Comparison of ENCODE assay signal across 21 cellular contexts in genomic region chr18:62060820-62061219, GRCh38.
DNase-seq lines count a peak whose midpoint lies in the region; ATAC-seq and TF ChIP-seq lines count a peak whose summit lies in the region.
"Had no signal": no experiment of that assay in that cellular context is flagged by ENCODE, and none has a peak within 500 bp of the region (broad histone marks: within the 10 kb centered on the region; RNA-seq: fewer than 3 reads in every experiment).

No MANE protein-coding gene starts in this region.

- intact Hi-C loops in colonic mucosa (cut with DNase I) = no loop called here
- intact Hi-C loops in transverse colon (cut with DNase I; ENCODE audit: low total_unique reads) = no loop called here

- peak overlapping the region; percentile 86 for H3K27ac Mint-ChIP-seq in mesothelial cell of epicardium
- H3K27ac Mint-ChIP-seq: HFFc6 had no signal

- peaks cover 7% of the 10 kb centered on the region for H3K36me3 Mint-ChIP-seq in mesothelial cell of epicardium

- H3K4me1 Mint-ChIP-seq in mesothelial cell of epicardium = peaks cover 30% of the 10 kb centered on the region

- H3K27me3 Mint-ChIP-seq in mesothelial cell of epicardium (ENCODE audit: low read depth) = no peaks in the 10 kb centered on the region

- H3K4me1 ChIP-seq in colonic mucosa (no peaks in the 10 kb centered on the region), transverse colon (peaks cover 0 to 6% (median 2%) of the 10 kb centered on the region in 4 donors)

- no peaks in the 10 kb centered on the region for H3K36me3 ChIP-seq in colonic mucosa
- H3K36me3 ChIP-seq in transverse colon = no peaks in the 10 kb centered on the region

- CTCF ChIA-PET in HEK293T (lab: Yijun Ruan, JAX) = no interaction called here

- no peak for ATAC-seq in GM18907 (IDR thresholded peaks at IDR 0.05; ENCODE audit: unreplicated experiment)
- ATAC-seq: Panc1 had no signal

- TF ChIP-seq EP300 in transverse colon (IDR thresholded peaks at IDR 0.05; ENCODE audit: low read depth) = no peak

- TF ChIP-seq CTCF in colonic mucosa (IDR thresholded peaks at IDR 0.05) = no peak
- TF ChIP-seq CTCF in mesothelial cell of epicardium (IDR thresholded peaks at IDR 0.05; ENCODE audit: unreplicated experiment) = no peak
- no peak for TF ChIP-seq CTCF in transverse colon (IDR thresholded peaks at IDR 0.05)

- in situ Hi-C loops in transverse colon (cut with MboI; ENCODE audit: low pct_ligation_motif_present in 1 of 4, low pct_unique_long_range_greater_than_20kb in 1 of 4, low sequenced_read_pairs in 3 of 4) = no loop called here

- H3K9ac ChIP-seq in colonic mucosa (ENCODE audit: low read depth in 2 of 2, low read length in 2 of 2) = no peak overlapping the region

- WGBS in transverse colon (ENCODE audit: low coverage in 1 of 2), 2 donors = 41 to 50% methylated on average over 2 of the region's 2 CpGs

- H3K9me3 Mint-ChIP-seq in mesothelial cell of epicardium = peaks cover 10% of the 10 kb centered on the region

- DNase-seq in HEK293T (ENCODE audit: extremely low spot score) (no peak), colonic mucosa (peak; percentile 32), mesothelial cell of epicardium (ENCODE audit: low spot score in 2 of 2, unreplicated experiment in 2 of 2) (no peak), transverse colon (no peak), germinal center (ENCODE audit: low spot score) (no peak), islet precursor cell (no peak)
- DNase-seq: Calu3, DND-41, HFFc6, KG1, NCI-H1048, NCI-H1417, NCI-H1694, NCI-H2081 treated with DMSO at 0.1 percent for 48 hours, NCI-H2171, NCI-H226, NCI-H510A, NCI-H69, SHP77 treated with DMSO at 0.1 percent for 48 hours had no signal

- no peaks in the 10 kb centered on the region for H3K9me3 ChIP-seq in colonic mucosa
- no peaks in the 10 kb centered on the region for H3K9me3 ChIP-seq in transverse colon

- TF ChIP-seq POLR2A in transverse colon (IDR thresholded peaks at IDR 0.05) = no peak

- H3K27ac ChIP-seq in colonic mucosa (peak overlapping the region; percentile 59), transverse colon (peak overlapping the region in 3 of 4 donors; percentile 4 to 78 (median 64))

- H3K27me3 ChIP-seq in colonic mucosa (no peaks in the 10 kb centered on the region), transverse colon (no peaks in the 10 kb centered on the region)

- H3K4me3 Mint-ChIP-seq in mesothelial cell of epicardium = no peak overlapping the region
- H3K4me3 Mint-ChIP-seq: HFFc6 had no signal

- POLR2A ChIA-PET in HEK293T (lab: Yijun Ruan, JAX) = no interaction called here

- H3K4me3 ChIP-seq in colonic mucosa = no peak overlapping the region
- peak overlapping the region in 1 of 4 donors; percentile 19 for H3K4me3 ChIP-seq in transverse colon

TF ChIP-seq in HEK293T, 16 proteins besides CTCF, POLR2A, EP300 and RAD21:
- TF ChIP-seq HDGF (IDR thresholded peaks at IDR 0.05; ENCODE audit: borderline replicate concordance) = no peak
- TF ChIP-seq PKNOX1 (IDR thresholded peaks at IDR 0.05) = peak; percentile 56
TF ChIP-seq in HEK293T: peak in this region for 1.
